In the genomic region with DNA sequence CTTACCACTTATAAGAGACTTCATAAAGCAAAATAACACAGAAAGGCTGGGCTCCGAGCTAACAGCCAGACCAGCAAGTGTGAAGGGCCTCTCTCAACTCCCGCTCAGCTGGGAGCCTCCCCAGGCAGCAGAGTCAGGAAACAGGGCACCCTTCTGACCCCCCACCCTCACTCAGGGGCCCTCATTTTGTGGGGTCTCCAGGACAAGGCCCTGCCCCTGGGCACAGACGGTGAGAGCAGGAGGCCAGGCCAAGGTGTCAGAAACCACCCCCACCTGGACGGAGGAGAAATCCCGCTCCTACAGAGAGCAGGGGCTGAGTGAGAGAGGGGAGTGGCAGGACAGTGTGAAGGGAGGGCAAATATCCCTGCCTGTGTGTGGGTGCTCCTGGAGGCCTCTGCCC, we compare ENCODE assay signal across 35 cellular contexts.
"Had no signal": no experiment of that assay in that cellular context is flagged by ENCODE, and none has a peak within 500 bp of the region (broad histone marks: within the 10 kb centered on the region; RNA-seq: fewer than 3 reads in every experiment).

No MANE protein-coding gene starts in this region.

- H3K4me3 ChIP-seq: MG63 had no signal

- H3K27ac ChIP-seq: KMS-11 had no signal

- H3K36me3 ChIP-seq: MG63 had no signal

- H3K27me3 ChIP-seq: MG63 had no signal

- DNase-seq: Karpas-422, Kasumi-1, KG1, MG63, MM.1S, NCI-H1048, NCI-H1092, NCI-H1092 treated with DMSO at 0.1 percent for 48 hours, NCI-H1105, NCI-H1105 treated with DMSO at 0.1 percent for 48 hours, NCI-H1417, NCI-H1417 treated with DMSO at 0.1 percent for 48 hours, NCI-H1436, NCI-H1436 treated with DMSO at 0.1 percent for 48 hours, NCI-H146, NCI-H1694, NCI-H1694 treated with DMSO at 0.1 percent for 48 hours, NCI-H187, NCI-H187 treated with DMSO at 0.1 percent for 48 hours, NCI-H1930, NCI-H2029, NCI-H2029 treated with DMSO at 0.1 percent for 48 hours, NCI-H2081, NCI-H2081 treated with DMSO at 0.1 percent for 48 hours, NCI-H2107, NCI-H2171, NCI-H2171 treated with DMSO at 0.1 percent for 48 hours, NCI-H2227 treated with DMSO at 0.1 percent for 48 hours, NCI-H226, NCI-H345, NCI-H446, NCI-H446 treated with DMSO at 0.1 percent for 48 hours, NCI-H510A, NCI-H510A treated with DMSO at 0.1 percent for 48 hours had no signal

- H3K9me3 ChIP-seq: MG63 had no signal
